8 cellular contexts compared by ENCODE assay signal in the genomic region with DNA sequence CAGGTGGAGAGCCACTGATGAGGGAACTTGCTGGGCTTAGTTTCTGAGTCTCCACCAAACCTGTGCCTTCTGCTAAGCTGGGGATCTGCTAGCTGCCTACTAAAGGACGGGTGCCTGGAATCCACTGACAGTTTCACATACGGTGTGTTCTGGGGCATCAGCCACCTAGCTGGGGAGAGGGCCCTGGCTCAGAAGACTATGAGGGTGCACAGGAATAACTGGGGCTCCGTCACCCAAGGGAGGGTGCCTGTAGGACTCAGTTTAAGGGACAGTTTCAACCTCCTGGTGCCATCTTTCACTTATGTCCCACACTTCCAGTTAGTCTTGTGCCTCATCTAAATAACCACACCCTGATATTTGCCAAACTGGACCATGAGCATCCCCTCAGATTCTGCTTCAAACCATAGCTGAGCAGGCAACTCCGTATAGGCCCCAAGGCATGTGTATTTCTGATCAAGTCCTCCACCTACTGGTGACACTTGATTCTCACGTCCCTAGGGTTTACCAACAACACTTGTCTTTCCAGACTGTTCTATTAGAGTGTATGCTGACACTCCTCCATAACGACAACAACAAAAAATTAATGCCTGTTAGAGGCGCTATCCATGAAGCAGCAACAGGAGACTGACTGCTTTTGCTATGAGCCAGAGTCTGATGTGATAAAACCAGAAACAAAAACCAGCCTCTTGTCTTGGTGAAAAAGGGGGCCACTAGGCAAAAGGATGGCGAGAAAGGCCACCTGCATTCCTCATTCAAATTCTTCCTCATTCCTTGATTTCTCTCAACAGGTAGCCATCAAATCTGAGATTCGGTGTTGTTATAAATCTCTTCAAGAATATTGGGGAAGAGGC. TPM values are rescaled to one million over a fixed set of nuclear protein-coding genes. Genes with fewer than 3 reads are reported as not detected.
DNase-seq lines count a peak whose midpoint lies in the region; ATAC-seq lines count a peak whose summit lies in the region.

No MANE protein-coding gene starts in this region.

- ATAC-seq in HG03342 (IDR thresholded peaks at IDR 0.05; ENCODE audit: unreplicated experiment) = peak; percentile 74
- ATAC-seq in left cardiac atrium = peak; percentile 59 to 90
- no peak for ATAC-seq in GM21367 (IDR thresholded peaks at IDR 0.05; ENCODE audit: unreplicated experiment)

- intact Hi-C loops in left cardiac atrium (cut with DNase I) = loop anchor here in 1 of 2 donors (10.0 kb wide), 1 partner anchor 172 kb away; no protein-coding TSS in a partner anchor

- peak; percentile 40 for DNase-seq in SKM-1 treated with dmso at 0.1 percent for 144 hours (lab: John Stamatoyannopoulos, UW; ENCODE audit: unreplicated experiment)
- no peak for DNase-seq in SKM-1 (lab: John Stamatoyannopoulos, UW; ENCODE audit: unreplicated experiment)
- peak; percentile 38 to 64 for DNase-seq in NOMO-1 (lab: John Stamatoyannopoulos, UW; ENCODE audit: unreplicated experiment in 2 of 2)
- DNase-seq in activated naive CD4-positive, alpha-beta T cell treated with anti-CD3 and anti-CD28 coated beads, Interleukin-2, amount 50 U/mL, for 16 hours = peak; percentile 31
- no peak for DNase-seq in left cardiac atrium
- DNase-seq in renal cortical epithelial cell (ENCODE audit: low read depth) = peak; percentile 72

RNA-seq across cellular contexts. Expression of a gene that starts 55.0 kb away (rescaled TPM):
- total RNA-seq in left cardiac atrium (10 to 100 TPM; 13.3 to 17.4 TPM), renal cortical epithelial cell (15.6 and 30.4 TPM in 2 replicates)

Comparison
In these comparisons a context has a peak if more than half of its experiments do, and no peak if none do; other contexts are left out.
1. DNase-seq: peak in SKM-1 treated with dmso at 0.1 percent for 144 hours (single experiment), NOMO-1 (2 of 2), activated naive CD4-positive, alpha-beta T cell treated with anti-CD3 and anti-CD28 coated beads, Interleukin-2, amount 50 U/mL, for 16 hours (single experiment) and renal cortical epithelial cell (single experiment); none in SKM-1 (single experiment) and left cardiac atrium (single experiment).